In the genomic region with DNA sequence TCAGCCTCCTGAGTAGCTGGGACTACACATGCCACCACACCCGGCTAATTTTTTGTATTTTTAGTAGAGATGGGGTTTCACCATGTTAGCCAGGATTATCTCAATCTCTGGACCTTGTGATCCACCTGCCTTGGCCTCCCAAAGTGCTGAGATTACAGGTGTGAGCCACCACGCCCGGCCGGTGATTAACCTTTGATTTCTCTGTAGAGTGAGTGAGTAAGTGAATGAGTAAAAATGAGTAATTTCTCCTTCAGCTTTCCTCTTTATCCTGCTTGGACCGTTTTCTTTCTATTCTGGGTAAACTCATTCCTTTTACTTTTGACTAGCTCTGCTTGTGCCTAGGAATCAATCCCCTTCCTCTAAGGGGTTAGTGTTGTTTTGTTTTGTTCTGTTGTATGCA, we compare ENCODE assay signal across 25 cellular contexts.
"Had no signal": no experiment of that assay in that cellular context is flagged by ENCODE, and none has a peak within 500 bp of the region (broad histone marks: within the 10 kb centered on the region; RNA-seq: fewer than 3 reads in every experiment).

No MANE protein-coding gene starts in this region.

- H3K9ac ChIP-seq: neural progenitor cell had no signal

- H3K27me3 ChIP-seq: adrenal gland, ascending aorta, brain microvascular endothelial cell, dorsolateral prefrontal cortex, esophagus squamous epithelium, heart left ventricle, neural progenitor cell, spleen, tibial artery had no signal

- H3K27ac Mint-ChIP-seq: activated B cell treated with CpG ODN at 0.5 μM for 24 hours; activated CD4-positive, alpha-beta T cell treated with anti-CD3 and anti-CD28 coated beads for 36 hours; naive thymus-derived CD8-positive, alpha-beta T cell; neural progenitor cell; progenitor cell of endocrine pancreas; T-helper 17 cell had no signal

- H3K4me2 ChIP-seq: neural progenitor cell had no signal

- H3K9me3 Mint-ChIP-seq: activated B cell treated with CpG ODN at 0.5 μM for 24 hours had no signal

- H3K9me3 ChIP-seq: adrenal gland, ascending aorta, esophagus squamous epithelium, heart left ventricle, lower lobe of right lung, spleen, tibial artery had no signal

- H3K4me1 ChIP-seq: adrenal gland, ascending aorta, esophagus squamous epithelium, lower lobe of right lung, neural progenitor cell had no signal

- H3K27ac ChIP-seq: adrenal gland, ascending aorta, brain microvascular endothelial cell, dorsolateral prefrontal cortex, esophagus squamous epithelium, heart left ventricle, lower lobe of right lung, neural progenitor cell, spleen, tibial artery had no signal

- DNase-seq: activated B cell treated with CpG ODN at 0.5 μM for 24 hours; activated CD4-positive, alpha-beta T cell treated with anti-CD3 and anti-CD28 coated beads for 36 hours; activated CD4-positive, alpha-beta T cell treated with anti-CD3 and anti-CD28 coated beads, Interleukin-2, amount 50 U/mL, for 4 hours; activated CD8-positive, alpha-beta memory T cell treated with anti-CD3 and anti-CD28 coated beads, Interleukin-2, amount 50 U/mL, for 48 hours; activated effector memory CD4-positive, alpha-beta T cell treated with Interleukin-2 at 50 U/mL for 16 hours; activated naive CD4-positive, alpha-beta T cell treated with anti-CD3 and anti-CD28 coated beads, Interleukin-2, amount 50 U/mL, for 16 hours; activated T-cell treated with anti-CD3 and anti-CD28 coated beads, Interleukin-2, amount 50 U/mL, for 48 hours; adrenal gland; brain microvascular endothelial cell; central memory CD4-positive, alpha-beta T cell; dorsolateral prefrontal cortex; esophagus squamous epithelium; heart left ventricle; lower lobe of right lung; naive thymus-derived CD8-positive, alpha-beta T cell; retina; spleen; stimulated activated CD4-positive, alpha-beta T cell treated with anti-CD3 and anti-CD28 coated beads, Interleukin-4, amount 100 ng/mL, for 1 hour; stimulated activated naive CD8-positive, alpha-beta T cell treated with anti-CD3 and anti-CD28 coated beads, Interleukin-15, Interleukin-2, amounts not matched to agents 100 U/mL and 50 U/mL, for 24 hours; SW 1271; T-helper 17 cell; tibial artery had no signal

- ATAC-seq: activated CD4-positive, alpha-beta T cell treated with anti-CD3 and anti-CD28 coated beads for 36 hours; heart left ventricle; lower lobe of right lung; naive thymus-derived CD8-positive, alpha-beta T cell; stimulated activated naive CD8-positive, alpha-beta T cell treated with anti-CD3 and anti-CD28 coated beads, Interleukin-15, Interleukin-2, amounts not matched to agents 100 U/mL and 50 U/mL, for 24 hours; T-helper 17 cell had no signal

- H3K27me3 Mint-ChIP-seq: activated B cell treated with CpG ODN at 0.5 μM for 24 hours; activated CD4-positive, alpha-beta T cell treated with anti-CD3 and anti-CD28 coated beads for 36 hours; progenitor cell of endocrine pancreas; T-helper 17 cell had no signal

- H2AFZ ChIP-seq: neural progenitor cell had no signal

- H3K4me3 ChIP-seq: adrenal gland, ascending aorta, dorsolateral prefrontal cortex, esophagus squamous epithelium, heart left ventricle, lower lobe of right lung, neural progenitor cell, spleen, tibial artery had no signal

- H3K4me1 Mint-ChIP-seq: activated B cell treated with CpG ODN at 0.5 μM for 24 hours; naive thymus-derived CD8-positive, alpha-beta T cell; neural progenitor cell had no signal

- H3K36me3 Mint-ChIP-seq: naive thymus-derived CD8-positive, alpha-beta T cell had no signal

- H3K36me3 ChIP-seq: adrenal gland, ascending aorta, brain microvascular endothelial cell, esophagus squamous epithelium, heart left ventricle, lower lobe of right lung, neural progenitor cell, spleen, tibial artery had no signal

- H3K4me3 Mint-ChIP-seq: activated B cell treated with CpG ODN at 0.5 μM for 24 hours; activated CD4-positive, alpha-beta T cell treated with anti-CD3 and anti-CD28 coated beads for 36 hours; naive thymus-derived CD8-positive, alpha-beta T cell; neural progenitor cell; T-helper 17 cell had no signal
